8 cellular contexts compared by ENCODE assay signal in genomic region chr6:75893058-75893775, GRCh38.
DNase-seq lines count a peak whose midpoint lies in the region; ATAC-seq, FAIRE-seq and TF ChIP-seq lines count a peak whose summit lies in the region.

No MANE protein-coding gene starts in this region.

- no peaks in the 10 kb centered on the region for H3K4me1 Mint-ChIP-seq in stimulated activated naive CD8-positive, alpha-beta T cell treated with anti-CD3 and anti-CD28 coated beads, Interleukin-15, amount 100 ng/mL, for 72 hours

- H3K27me3 Mint-ChIP-seq in stimulated activated naive CD8-positive, alpha-beta T cell treated with anti-CD3 and anti-CD28 coated beads, Interleukin-15, amount 100 ng/mL, for 72 hours = no peaks in the 10 kb centered on the region

- no peak overlapping the region for H3K4me3 Mint-ChIP-seq in stimulated activated naive CD8-positive, alpha-beta T cell treated with anti-CD3 and anti-CD28 coated beads, Interleukin-15, amount 100 ng/mL, for 72 hours

- H3K27ac Mint-ChIP-seq in stimulated activated naive CD8-positive, alpha-beta T cell treated with anti-CD3 and anti-CD28 coated beads, Interleukin-15, amount 100 ng/mL, for 72 hours = no peak overlapping the region

- H3K9me3 Mint-ChIP-seq in stimulated activated naive CD8-positive, alpha-beta T cell treated with anti-CD3 and anti-CD28 coated beads, Interleukin-15, amount 100 ng/mL, for 72 hours = no peaks in the 10 kb centered on the region

- peak; percentile 79 for TF ChIP-seq CTCF in D721Med (IDR thresholded peaks at IDR 0.05; ENCODE audit: insufficient read depth, missing control alignments)

- FAIRE-seq in D721Med (lab: Jason Lieb, UNC) = peak; percentile 84

- DNase-seq in D721Med (ENCODE audit: insufficient read length, low spot score) (no peak), NCI-H69 (lab: John Stamatoyannopoulos, UW) (peak; percentile 82), brain pericyte (ENCODE audit: low read depth, low spot score) (peak; percentile 62), kidney glomerular epithelial cell (lab: John Stamatoyannopoulos, UW) (peak; percentile 82)
- DNase-seq in stimulated activated naive CD8-positive, alpha-beta T cell treated with anti-CD3 and anti-CD28 coated beads, Interleukin-15, amount 100 ng/mL, for 72 hours = no peak
- DNase-seq in stimulated activated CD4-positive, alpha-beta T cell treated with anti-CD3 and anti-CD28 coated beads, Interleukin-4, amount 100 ng/mL, for 1 hour = no peak

- ATAC-seq in GM19351 (IDR thresholded peaks at IDR 0.05; ENCODE audit: unreplicated experiment) = peak; percentile 88
- peak; percentile 84 for ATAC-seq in HG03442 (IDR thresholded peaks at IDR 0.05; ENCODE audit: unreplicated experiment)
- ATAC-seq in stimulated activated naive CD8-positive, alpha-beta T cell treated with anti-CD3 and anti-CD28 coated beads, Interleukin-15, amount 100 ng/mL, for 72 hours = no peak

Comparison
In these comparisons a context has a peak if more than half of its experiments do, and no peak if none do; other contexts are left out.
1. DNase-seq: peak in NCI-H69 (single experiment), brain pericyte (single experiment) and kidney glomerular epithelial cell (single experiment); none in D721Med (single experiment), stimulated activated naive CD8-positive, alpha-beta T cell treated with anti-CD3 and anti-CD28 coated beads, Interleukin-15, amount 100 ng/mL, for 72 hours (0 of 2) and stimulated activated CD4-positive, alpha-beta T cell treated with anti-CD3 and anti-CD28 coated beads, Interleukin-4, amount 100 ng/mL, for 1 hour (single experiment).